In genomic region chr6:31403283-31403989, GRCh38 we compare ENCODE assay signal across 1 cellular context.
TF ChIP-seq lines count a peak whose summit lies in the region.

Gene MICA, plus strand, starts transcription at chr6:31403595. Its CDS starts 38 bp downstream, at chr6:31403633.

TF ChIP-seq in HepG2, 621 proteins besides CTCF, POLR2A, EP300 and RAD21 (continued from another document and continues in another):
- TF ChIP-seq, protein P1, sequence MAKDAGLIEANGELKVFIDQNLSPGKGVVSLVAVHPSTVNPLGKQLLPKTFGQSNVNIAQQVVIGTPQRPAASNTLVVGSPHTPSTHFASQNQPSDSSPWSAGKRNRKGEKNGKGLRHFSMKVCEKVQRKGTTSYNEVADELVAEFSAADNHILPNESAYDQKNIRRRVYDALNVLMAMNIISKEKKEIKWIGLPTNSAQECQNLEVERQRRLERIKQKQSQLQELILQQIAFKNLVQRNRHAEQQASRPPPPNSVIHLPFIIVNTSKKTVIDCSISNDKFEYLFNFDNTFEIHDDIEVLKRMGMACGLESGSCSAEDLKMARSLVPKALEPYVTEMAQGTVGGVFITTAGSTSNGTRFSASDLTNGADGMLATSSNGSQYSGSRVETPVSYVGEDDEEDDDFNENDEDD (CRISPR knock-in tag; IDR thresholded peaks at IDR 0.05; ENCODE audit: borderline replicate concordance), result peak; percentile 85
- TF ChIP-seq, protein P2, sequence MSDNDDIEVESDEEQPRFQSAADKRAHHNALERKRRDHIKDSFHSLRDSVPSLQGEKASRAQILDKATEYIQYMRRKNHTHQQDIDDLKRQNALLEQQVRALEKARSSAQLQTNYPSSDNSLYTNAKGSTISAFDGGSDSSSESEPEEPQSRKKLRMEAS (IDR thresholded peaks at IDR 0.05), result peak; percentile 96
- TF ChIP-seq ZNF512B (CRISPR knock-in tag; IDR thresholded peaks at IDR 0.05; ENCODE audit: borderline replicate concordance), result peak; percentile 78; the same call in 1 of the 2 replicates
- peak; percentile 66; the same call in 1 of the 2 replicates for TF ChIP-seq ZSCAN21 (CRISPR knock-in tag; IDR thresholded peaks at IDR 0.05; ENCODE audit: borderline replicate concordance)
- TF ChIP-seq CBFB (CRISPR knock-in tag; IDR thresholded peaks at IDR 0.05), result peak; percentile 9; the same call in 1 of the 2 replicates
- peak; percentile 82; the same call in 1 of the 2 replicates for TF ChIP-seq DZIP1 (CRISPR knock-in tag; IDR thresholded peaks at IDR 0.05)
- no peak; the same call in 1 of the 2 replicates for TF ChIP-seq STAT5B (CRISPR knock-in tag; IDR thresholded peaks at IDR 0.05)
- TF ChIP-seq ZMAT5 (CRISPR knock-in tag; IDR thresholded peaks at IDR 0.05; ENCODE audit: borderline replicate concordance, low read depth), result no peak
- no peak for TF ChIP-seq ZNF577 (CRISPR knock-in tag; IDR thresholded peaks at IDR 0.05; ENCODE audit: borderline replicate concordance, low read depth)
- TF ChIP-seq IKZF1 (IDR thresholded peaks at IDR 0.05), result no peak
- peak; percentile 75; the same call in 1 of the 2 replicates for TF ChIP-seq ZNF724P (CRISPR knock-in tag; IDR thresholded peaks at IDR 0.05; ENCODE audit: borderline replicate concordance)
- peak; percentile 86 for TF ChIP-seq PHF8 (CRISPR knock-in tag; IDR thresholded peaks at IDR 0.05)
- TF ChIP-seq SP4 (CRISPR knock-in tag; IDR thresholded peaks at IDR 0.05), result peak; percentile 97
- TF ChIP-seq, protein P3, sequence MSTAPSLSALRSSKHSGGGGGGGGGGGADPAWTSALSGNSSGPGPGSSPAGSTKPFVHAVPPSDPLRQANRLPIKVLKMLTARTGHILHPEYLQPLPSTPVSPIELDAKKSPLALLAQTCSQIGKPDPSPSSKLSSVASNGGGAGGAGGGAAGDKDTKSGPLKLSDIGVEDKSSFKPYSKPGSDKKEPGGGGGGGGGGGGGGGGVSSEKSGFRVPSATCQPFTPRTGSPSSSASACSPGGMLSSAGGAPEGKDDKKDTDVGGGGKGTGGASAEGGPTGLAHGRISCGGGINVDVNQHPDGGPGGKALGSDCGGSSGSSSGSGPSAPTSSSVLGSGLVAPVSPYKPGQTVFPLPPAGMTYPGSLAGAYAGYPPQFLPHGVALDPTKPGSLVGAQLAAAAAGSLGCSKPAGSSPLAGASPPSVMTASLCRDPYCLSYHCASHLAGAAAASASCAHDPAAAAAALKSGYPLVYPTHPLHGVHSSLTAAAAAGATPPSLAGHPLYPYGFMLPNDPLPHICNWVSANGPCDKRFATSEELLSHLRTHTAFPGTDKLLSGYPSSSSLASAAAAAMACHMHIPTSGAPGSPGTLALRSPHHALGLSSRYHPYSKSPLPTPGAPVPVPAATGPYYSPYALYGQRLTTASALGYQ (CRISPR knock-in tag; IDR thresholded peaks at IDR 0.05), result peak; percentile 80
- peak; percentile 83; the same call in 1 of the 2 replicates for TF ChIP-seq ZNF367 (CRISPR knock-in tag; IDR thresholded peaks at IDR 0.05; ENCODE audit: borderline replicate concordance)
- TF ChIP-seq, protein P4, sequence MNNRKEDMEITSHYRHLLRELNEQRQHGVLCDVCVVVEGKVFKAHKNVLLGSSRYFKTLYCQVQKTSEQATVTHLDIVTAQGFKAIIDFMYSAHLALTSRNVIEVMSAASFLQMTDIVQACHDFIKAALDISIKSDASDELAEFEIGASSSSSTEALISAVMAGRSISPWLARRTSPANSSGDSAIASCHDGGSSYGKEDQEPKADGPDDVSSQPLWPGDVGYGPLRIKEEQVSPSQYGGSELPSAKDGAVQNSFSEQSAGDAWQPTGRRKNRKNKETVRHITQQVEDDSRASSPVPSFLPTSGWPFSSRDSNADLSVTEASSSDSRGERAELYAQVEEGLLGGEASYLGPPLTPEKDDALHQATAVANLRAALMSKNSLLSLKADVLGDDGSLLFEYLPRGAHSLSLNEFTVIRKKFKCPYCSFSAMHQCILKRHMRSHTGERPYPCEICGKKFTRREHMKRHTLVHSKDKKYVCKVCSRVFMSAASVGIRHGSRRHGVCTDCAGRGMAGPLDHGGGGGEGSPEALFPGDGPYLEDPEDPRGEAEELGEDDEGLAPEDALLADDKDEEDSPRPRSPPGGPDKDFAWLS (CRISPR knock-in tag; IDR thresholded peaks at IDR 0.05; ENCODE audit: borderline replicate concordance), result no peak
- no peak; the same call in 1 of the 2 replicates for TF ChIP-seq ZBTB14 (CRISPR knock-in tag; IDR thresholded peaks at IDR 0.05)
- 0 out of 2 replicates have a peak, but pooled peaks have one; percentile 58 for TF ChIP-seq PRMT3 (CRISPR knock-in tag; IDR thresholded peaks at IDR 0.05; ENCODE audit: borderline replicate concordance, low read depth)
- TF ChIP-seq ZFP82 (CRISPR knock-in tag; IDR thresholded peaks at IDR 0.05; ENCODE audit: borderline replicate concordance), result no peak
- peak; percentile 38 for TF ChIP-seq ZNF691 (CRISPR knock-in tag; IDR thresholded peaks at IDR 0.05; ENCODE audit: borderline replicate concordance, low read depth)
- peak; percentile 89 for TF ChIP-seq GABPB1 (CRISPR knock-in tag; IDR thresholded peaks at IDR 0.05)
- TF ChIP-seq, protein P5, sequence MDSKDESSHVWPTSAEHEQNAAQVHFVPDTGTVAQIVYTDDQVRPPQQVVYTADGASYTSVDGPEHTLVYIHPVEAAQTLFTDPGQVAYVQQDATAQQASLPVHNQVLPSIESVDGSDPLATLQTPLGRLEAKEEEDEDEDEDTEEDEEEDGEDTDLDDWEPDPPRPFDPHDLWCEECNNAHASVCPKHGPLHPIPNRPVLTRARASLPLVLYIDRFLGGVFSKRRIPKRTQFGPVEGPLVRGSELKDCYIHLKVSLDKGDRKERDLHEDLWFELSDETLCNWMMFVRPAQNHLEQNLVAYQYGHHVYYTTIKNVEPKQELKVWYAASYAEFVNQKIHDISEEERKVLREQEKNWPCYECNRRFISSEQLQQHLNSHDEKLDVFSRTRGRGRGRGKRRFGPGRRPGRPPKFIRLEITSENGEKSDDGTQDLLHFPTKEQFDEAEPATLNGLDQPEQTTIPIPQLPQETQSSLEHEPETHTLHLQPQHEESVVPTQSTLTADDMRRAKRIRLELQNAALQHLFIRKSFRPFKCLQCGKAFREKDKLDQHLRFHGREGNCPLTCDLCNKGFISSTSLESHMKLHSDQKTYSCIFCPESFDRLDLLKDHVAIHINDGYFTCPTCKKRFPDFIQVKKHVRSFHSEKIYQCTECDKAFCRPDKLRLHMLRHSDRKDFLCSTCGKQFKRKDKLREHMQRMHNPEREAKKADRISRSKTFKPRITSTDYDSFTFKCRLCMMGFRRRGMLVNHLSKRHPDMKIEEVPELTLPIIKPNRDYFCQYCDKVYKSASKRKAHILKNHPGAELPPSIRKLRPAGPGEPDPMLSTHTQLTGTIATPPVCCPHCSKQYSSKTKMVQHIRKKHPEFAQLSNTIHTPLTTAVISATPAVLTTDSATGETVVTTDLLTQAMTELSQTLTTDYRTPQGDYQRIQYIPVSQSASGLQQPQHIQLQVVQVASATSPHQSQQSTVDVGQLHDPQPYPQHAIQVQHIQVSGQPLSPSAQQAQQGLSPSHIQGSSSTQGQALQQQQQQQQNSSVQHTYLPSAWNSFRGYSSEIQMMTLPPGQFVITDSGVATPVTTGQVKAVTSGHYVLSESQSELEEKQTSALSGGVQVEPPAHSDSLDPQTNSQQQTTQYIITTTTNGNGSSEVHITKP (CRISPR knock-in tag; IDR thresholded peaks at IDR 0.05; ENCODE audit: low read depth), result peak; percentile 55; the same call in 1 of the 2 replicates
- no peak for TF ChIP-seq NPAS2 (CRISPR knock-in tag; IDR thresholded peaks at IDR 0.05; ENCODE audit: borderline replicate concordance)
- no peak for TF ChIP-seq NFE2L2 (IDR thresholded peaks at IDR 0.05; ENCODE audit: low read length)
- TF ChIP-seq DNMT1 (CRISPR knock-in tag; IDR thresholded peaks at IDR 0.05), result no peak
- no peak for TF ChIP-seq CHD4 (IDR thresholded peaks at IDR 0.05; ENCODE audit: borderline replicate concordance, low read length)
- no peak for TF ChIP-seq NCOA5 (CRISPR knock-in tag; IDR thresholded peaks at IDR 0.05)
- peak; percentile 80; the same call in 1 of the 2 replicates for TF ChIP-seq AKAP8 (CRISPR knock-in tag; IDR thresholded peaks at IDR 0.05)
- TF ChIP-seq ZNF772 (CRISPR knock-in tag; IDR thresholded peaks at IDR 0.05), result peak; percentile 74
- no peak for TF ChIP-seq ZNF75D (CRISPR knock-in tag; IDR thresholded peaks at IDR 0.05; ENCODE audit: borderline replicate concordance)
- TF ChIP-seq ZNF564 (CRISPR knock-in tag; IDR thresholded peaks at IDR 0.05), result no peak; the same call in none of the 2 replicates
- TF ChIP-seq ZNF30 (CRISPR knock-in tag; IDR thresholded peaks at IDR 0.05), result peak; percentile 90; the same call in 1 of the 2 replicates
- TF ChIP-seq ARHGAP35 (CRISPR knock-in tag; IDR thresholded peaks at IDR 0.05; ENCODE audit: borderline replicate concordance), result peak; percentile 19; the same call in 1 of the 2 replicates
- TF ChIP-seq ZBTB8A (CRISPR knock-in tag; IDR thresholded peaks at IDR 0.05; ENCODE audit: borderline replicate concordance, low read depth), result no peak
- TF ChIP-seq ELF1 (CRISPR knock-in tag; IDR thresholded peaks at IDR 0.05), result peak; percentile 60
- no peak for TF ChIP-seq REL (CRISPR knock-in tag; conservative IDR thresholded peaks at IDR 0.05)
- TF ChIP-seq ZNF619 (CRISPR knock-in tag; IDR thresholded peaks at IDR 0.05), result no peak
- 0 out of 2 replicates have a peak, but pooled peaks have one; percentile 8 for TF ChIP-seq SOX13 (IDR thresholded peaks at IDR 0.05)
- TF ChIP-seq SOX13 (CRISPR knock-in tag; conservative IDR thresholded peaks at IDR 0.05 in 1 of 2, IDR thresholded peaks at IDR 0.05 in 1 of 2), result peak in 1 of 2 experiments; percentile 37; a peak in 1 of 4 replicates
- TF ChIP-seq FLYWCH1 (CRISPR knock-in tag; IDR thresholded peaks at IDR 0.05), result peak; percentile 92; the same call in 1 of the 2 replicates
- TF ChIP-seq GMEB1 (CRISPR knock-in tag; IDR thresholded peaks at IDR 0.05; ENCODE audit: borderline replicate concordance), result peak; percentile 78
- no peak for TF ChIP-seq ZEB1 (IDR thresholded peaks at IDR 0.05; ENCODE audit: insufficient replicate concordance, low read depth)
- TF ChIP-seq ELF4 (CRISPR knock-in tag; IDR thresholded peaks at IDR 0.05; ENCODE audit: borderline replicate concordance), result no peak
- TF ChIP-seq ZFP90 (CRISPR knock-in tag; IDR thresholded peaks at IDR 0.05; ENCODE audit: borderline replicate concordance), result peak; percentile 94; the same call in 1 of the 2 replicates
